24 cellular contexts compared by ENCODE assay signal in the genomic region with DNA sequence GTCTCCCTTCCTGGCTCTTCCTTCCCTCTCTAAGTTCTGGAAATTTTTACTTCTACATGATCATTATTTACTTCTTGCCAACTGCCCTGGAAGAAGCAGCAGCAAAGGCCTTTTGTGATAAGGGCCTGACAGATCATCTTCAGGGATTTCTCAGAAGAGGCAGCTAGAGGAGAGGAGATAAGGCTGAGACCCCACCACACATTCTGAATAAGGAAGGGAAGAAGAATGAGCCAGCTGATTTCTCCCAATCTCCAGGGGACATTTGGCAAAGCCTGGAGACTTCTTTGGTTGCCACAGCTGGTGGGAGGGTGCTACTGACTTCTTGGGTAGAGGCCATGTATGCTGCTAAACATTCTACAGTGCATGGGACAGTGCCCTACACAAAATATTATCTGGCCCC.
"Had no signal": no experiment of that assay in that cellular context is flagged by ENCODE, and none has a peak within 500 bp of the region (broad histone marks: within the 10 kb centered on the region; RNA-seq: fewer than 3 reads in every experiment).

No MANE protein-coding gene starts in this region.

- H3K9me3 Mint-ChIP-seq: activated T-cell treated with anti-CD3 and anti-CD28 coated beads, Interleukin-2, amount 50 U/mL, for 72 hours; central memory CD8-positive, alpha-beta T cell; dendritic cell treated with granulocyte-macrophage colony-stimulating factor and Interleukin-4, amounts not matched to agents 40 ng/mL and 50 ng/mL, for 4 days; nephron; stimulated activated memory B cell treated with anti-CD40 and anti-IgM and Interleukin-4, amounts not matched to agents 10 μg/mL and 1 μg/mL and 100 μg/mL, for 72 hours; stimulated activated naive CD8-positive, alpha-beta T cell treated with anti-CD3 and anti-CD28 coated beads, Interleukin-15, amount 100 ng/mL, for 72 hours had no signal

- H3K4me1 Mint-ChIP-seq: central memory CD8-positive, alpha-beta T cell; nephron; stimulated activated memory B cell treated with anti-CD40 and anti-IgM and Interleukin-4, amounts not matched to agents 10 μg/mL and 1 μg/mL and 100 μg/mL, for 72 hours had no signal

- ATAC-seq: activated CD4-positive, alpha-beta T cell treated with anti-CD3 and anti-CD28 coated beads for 36 hours; activated naive CD4-positive, alpha-beta T cell treated with anti-CD3 and anti-CD28 coated beads, Interleukin-2, amount 50 U/mL, for 72 hours; activated T-cell treated with anti-CD3 and anti-CD28 coated beads, Interleukin-2, amount 50 U/mL, for 72 hours; left lobe of liver; right lobe of liver; stimulated activated memory B cell treated with anti-CD40 and anti-IgM and Interleukin-4, amounts not matched to agents 10 μg/mL and 1 μg/mL and 100 μg/mL, for 72 hours; stimulated activated naive CD8-positive, alpha-beta T cell treated with anti-CD3 and anti-CD28 coated beads, Interleukin-15, amount 100 ng/mL, for 72 hours; T-helper 17 cell had no signal

- H3K27ac ChIP-seq: lower lobe of right lung, right lobe of liver, tibial nerve had no signal

- H3K27me3 ChIP-seq: right lobe of liver, tibial nerve had no signal

- H3K27ac Mint-ChIP-seq: activated CD4-positive, alpha-beta T cell treated with anti-CD3 and anti-CD28 coated beads for 36 hours; activated T-cell treated with anti-CD3 and anti-CD28 coated beads, Interleukin-2, amount 50 U/mL, for 72 hours; dendritic cell treated with granulocyte-macrophage colony-stimulating factor and Interleukin-4, amounts not matched to agents 40 ng/mL and 50 ng/mL, for 4 days; nephron; progenitor cell of endocrine pancreas; stimulated activated memory B cell treated with anti-CD40 and anti-IgM and Interleukin-4, amounts not matched to agents 10 μg/mL and 1 μg/mL and 100 μg/mL, for 72 hours; stimulated activated naive CD8-positive, alpha-beta T cell treated with anti-CD3 and anti-CD28 coated beads, Interleukin-15, amount 100 ng/mL, for 72 hours; T-helper 17 cell had no signal

- H3K4me1 ChIP-seq: lower lobe of right lung, right lobe of liver, tibial nerve had no signal

- H3K36me3 Mint-ChIP-seq: activated naive CD4-positive, alpha-beta T cell treated with anti-CD3 and anti-CD28 coated beads, Interleukin-2, amount 50 U/mL, for 72 hours; stimulated activated memory B cell treated with anti-CD40 and anti-IgM and Interleukin-4, amounts not matched to agents 10 μg/mL and 1 μg/mL and 100 μg/mL, for 72 hours had no signal

- H3K4me3 ChIP-seq: lower lobe of right lung, mucosa of descending colon, right lobe of liver, tibial nerve had no signal

- H3K9me3 ChIP-seq: lower lobe of right lung, mucosa of descending colon, right lobe of liver, tibial nerve had no signal

- H3K4me3 Mint-ChIP-seq: activated CD4-positive, alpha-beta T cell treated with anti-CD3 and anti-CD28 coated beads for 36 hours; activated T-cell treated with anti-CD3 and anti-CD28 coated beads, Interleukin-2, amount 50 U/mL, for 72 hours; central memory CD8-positive, alpha-beta T cell; dendritic cell treated with granulocyte-macrophage colony-stimulating factor and Interleukin-4, amounts not matched to agents 40 ng/mL and 50 ng/mL, for 4 days; nephron; stimulated activated memory B cell treated with anti-CD40 and anti-IgM and Interleukin-4, amounts not matched to agents 10 μg/mL and 1 μg/mL and 100 μg/mL, for 72 hours; stimulated activated naive CD8-positive, alpha-beta T cell treated with anti-CD3 and anti-CD28 coated beads, Interleukin-15, amount 100 ng/mL, for 72 hours; T-helper 17 cell had no signal

- H3K27me3 Mint-ChIP-seq: progenitor cell of endocrine pancreas; stimulated activated naive CD8-positive, alpha-beta T cell treated with anti-CD3 and anti-CD28 coated beads, Interleukin-15, amount 100 ng/mL, for 72 hours had no signal

- H3K36me3 ChIP-seq: lower lobe of right lung, right lobe of liver, tibial nerve had no signal

- DNase-seq: activated CD4-positive, alpha-beta T cell treated with anti-CD3 and anti-CD28 coated beads for 36 hours; activated CD4-positive, alpha-beta T cell treated with anti-CD3 and anti-CD28 coated beads, Interleukin-2, amount 50 U/mL, for 4 hours; activated CD4-positive, CD25-positive, alpha-beta regulatory T cell; activated naive CD4-positive, alpha-beta T cell; activated T-cell treated with anti-CD3 and anti-CD28 coated beads for 4 hours; activated T-cell treated with anti-CD3 and anti-CD28 coated beads, Interleukin-2, amount 50 U/mL, for 72 hours; head of caudate nucleus; kidney glomerular epithelial cell; lower lobe of right lung; mucosa of descending colon; right lobe of liver; stimulated activated CD4-positive, alpha-beta T cell treated with anti-CD3 and anti-CD28 coated beads, Interleukin-12 subunit alpha, Interleukin-12 subunit beta, amount 100 ng/mL, for 4 hours; stimulated activated CD4-positive, alpha-beta T cell treated with anti-CD3 and anti-CD28 coated beads, Interleukin-4, amount 100 ng/mL, for 24 hours; stimulated activated naive CD8-positive, alpha-beta T cell treated with anti-CD3 and anti-CD28 coated beads, Interleukin-15, amount 100 ng/mL, for 72 hours; T-helper 17 cell; T1000 had no signal
